1 cellular context compared by ENCODE assay signal in genomic region chr19:14505488-14506239, GRCh38.
TF ChIP-seq lines count a peak whose summit lies in the region.

No MANE protein-coding gene starts in this region.

TF ChIP-seq in K562, 482 proteins besides CTCF, POLR2A, EP300 and RAD21 (continued from another document):
- TF ChIP-seq MXD1 (CRISPR knock-in tag; IDR thresholded peaks at IDR 0.05; ENCODE audit: borderline replicate concordance, poor library complexity, severe bottlenecking), result no peak
- TF ChIP-seq CREB1 (IDR thresholded peaks at IDR 0.05), result no peak
- TF ChIP-seq CREB1 (CRISPR knock-in tag; IDR thresholded peaks at IDR 0.05), result peak; percentile 30; the same call in 1 of the 2 replicates
- TF ChIP-seq HMGN3 (IDR thresholded peaks at IDR 0.05; ENCODE audit: borderline replicate concordance, extremely low read depth, insufficient read length, low read depth, low read length), result no peak
- TF ChIP-seq TFAP4 (CRISPR knock-in tag; IDR thresholded peaks at IDR 0.05; ENCODE audit: borderline replicate concordance), result peak; percentile 21; the same call in 1 of the 2 replicates
- no peak for TF ChIP-seq XRCC3 (IDR thresholded peaks at IDR 0.05)
- TF ChIP-seq RBM22 (IDR thresholded peaks at IDR 0.05; ENCODE audit: low read depth, low read length, poor library complexity, severe bottlenecking), result no peak
- TF ChIP-seq ZNF77 (CRISPR knock-in tag; IDR thresholded peaks at IDR 0.05), result no peak
- no peak for TF ChIP-seq POU5F1 (IDR thresholded peaks at IDR 0.05; ENCODE audit: borderline replicate concordance, low read depth, low read length, partially characterized antibody)
- TF ChIP-seq GTF3C2 (IDR thresholded peaks at IDR 0.05; ENCODE audit: borderline replicate concordance, extremely low read depth, insufficient read length), result no peak
- no peak for TF ChIP-seq LEF1 (IDR thresholded peaks at IDR 0.05)
- TF ChIP-seq ZNF764 (CRISPR knock-in tag; IDR thresholded peaks at IDR 0.05; ENCODE audit: low read depth), result no peak
- peak; percentile 35; the same call in 1 of the 2 replicates for TF ChIP-seq SMC3 (conservative IDR thresholded peaks at IDR 0.05; ENCODE audit: insufficient read depth, low read depth, low read length)
- TF ChIP-seq POLR2G (IDR thresholded peaks at IDR 0.05; ENCODE audit: low read depth, low read length), result no peak
- TF ChIP-seq NFE2 (IDR thresholded peaks at IDR 0.05; ENCODE audit: low read depth), result no peak
- TF ChIP-seq TEAD2 (tag; IDR thresholded peaks at IDR 0.05), result no peak
- TF ChIP-seq HCFC1 (IDR thresholded peaks at IDR 0.05; ENCODE audit: low read depth, low read length), result no peak
- no peak for TF ChIP-seq PRDM10 (IDR thresholded peaks at IDR 0.05; ENCODE audit: partially characterized antibody)
- TF ChIP-seq GMEB1 (CRISPR knock-in tag; IDR thresholded peaks at IDR 0.05), result no peak
- TF ChIP-seq ARID2 (IDR thresholded peaks at IDR 0.05), result 0 out of 2 replicates have a peak, but pooled peaks have one; percentile 4
- 0 out of 2 replicates have a peak, but pooled peaks have one; percentile 26 for TF ChIP-seq JUND (IDR thresholded peaks at IDR 0.05; ENCODE audit: borderline replicate concordance, low read depth, low read length)
- TF ChIP-seq JUND (tag; IDR thresholded peaks at IDR 0.05; ENCODE audit: borderline replicate concordance, low read depth, low read length), result no peak
- no peak for TF ChIP-seq BRF1 (IDR thresholded peaks at IDR 0.05; ENCODE audit: borderline replicate concordance, extremely low read depth, insufficient read length)
